Comparison of ENCODE assay signal across 17 cellular contexts in genomic region chr14:99116741-99117295, GRCh38.
"Had no signal": no experiment of that assay in that cellular context is flagged by ENCODE, and none has a peak within 500 bp of the region (broad histone marks: within the 10 kb centered on the region; RNA-seq: fewer than 3 reads in every experiment).

No MANE protein-coding gene starts in this region.

- H3K27ac Mint-ChIP-seq: stimulated activated naive B cell treated with anti-CD40 and anti-IgM and Interleukin-4, amounts not matched to agents 10 μg/mL and 1 μg/mL and 100 μg/mL, for 72 hours; stimulated activated naive CD8-positive, alpha-beta T cell treated with anti-CD3 and anti-CD28 coated beads, Interleukin-15, amount 100 ng/mL, for 72 hours had no signal

- H3K4me3 ChIP-seq: gastrocnemius medialis, left lung, lower lobe of right lung, sigmoid colon, skin epidermis, testis, tibial nerve, upper lobe of right lung had no signal

- DNase-seq: cerebellar nuclear complex; dermis blood vessel endothelial cell; gastrocnemius medialis; left lung; lower lobe of right lung; mesenchymal stem cell; naive thymus-derived CD8-positive, alpha-beta T cell; sigmoid colon; stimulated activated CD4-positive, alpha-beta T cell treated with anti-CD3 and anti-CD28 coated beads, Interleukin-2, amount 100 ng/mL, for 24 hours; stimulated activated CD4-positive, alpha-beta T cell treated with anti-CD3 and anti-CD28 coated beads, Interleukin-4, amount 100 ng/mL, for 4 hours; stimulated activated naive B cell treated with anti-CD40 and anti-IgM and Interleukin-4, amounts not matched to agents 10 μg/mL and 1 μg/mL and 100 μg/mL, for 72 hours; stimulated activated naive CD8-positive, alpha-beta T cell treated with anti-CD3 and anti-CD28 coated beads, Interleukin-15, amount 100 ng/mL, for 72 hours; testis; upper lobe of right lung had no signal

- H3K27ac ChIP-seq: gastrocnemius medialis, left lung, lower lobe of right lung, neutrophil, sigmoid colon, skin epidermis, testis, tibial nerve, upper lobe of right lung had no signal

- H3K4me3 Mint-ChIP-seq: stimulated activated naive B cell treated with anti-CD40 and anti-IgM and Interleukin-4, amounts not matched to agents 10 μg/mL and 1 μg/mL and 100 μg/mL, for 72 hours had no signal

- H3K27me3 ChIP-seq: testis had no signal

- H3K36me3 ChIP-seq: gastrocnemius medialis, left lung, lower lobe of right lung, neutrophil, sigmoid colon, tibial nerve, upper lobe of right lung had no signal

- ATAC-seq: gastrocnemius medialis; left lung; lower lobe of right lung; naive thymus-derived CD8-positive, alpha-beta T cell; stimulated activated naive B cell treated with anti-CD40 and anti-IgM and Interleukin-4, amounts not matched to agents 10 μg/mL and 1 μg/mL and 100 μg/mL, for 72 hours; stimulated activated naive CD8-positive, alpha-beta T cell treated with anti-CD3 and anti-CD28 coated beads, Interleukin-15, amount 100 ng/mL, for 72 hours; upper lobe of right lung had no signal

- H3K4me1 Mint-ChIP-seq: stimulated activated naive B cell treated with anti-CD40 and anti-IgM and Interleukin-4, amounts not matched to agents 10 μg/mL and 1 μg/mL and 100 μg/mL, for 72 hours had no signal

- H3K4me1 ChIP-seq: gastrocnemius medialis, lower lobe of right lung, tibial nerve, upper lobe of right lung had no signal

- H3K36me3 Mint-ChIP-seq: stimulated activated naive B cell treated with anti-CD40 and anti-IgM and Interleukin-4, amounts not matched to agents 10 μg/mL and 1 μg/mL and 100 μg/mL, for 72 hours had no signal

- H3K9me3 ChIP-seq: gastrocnemius medialis, lower lobe of right lung, neutrophil, testis, upper lobe of right lung had no signal
